ENCODE assay signal across 23 cellular contexts in the genomic region with DNA sequence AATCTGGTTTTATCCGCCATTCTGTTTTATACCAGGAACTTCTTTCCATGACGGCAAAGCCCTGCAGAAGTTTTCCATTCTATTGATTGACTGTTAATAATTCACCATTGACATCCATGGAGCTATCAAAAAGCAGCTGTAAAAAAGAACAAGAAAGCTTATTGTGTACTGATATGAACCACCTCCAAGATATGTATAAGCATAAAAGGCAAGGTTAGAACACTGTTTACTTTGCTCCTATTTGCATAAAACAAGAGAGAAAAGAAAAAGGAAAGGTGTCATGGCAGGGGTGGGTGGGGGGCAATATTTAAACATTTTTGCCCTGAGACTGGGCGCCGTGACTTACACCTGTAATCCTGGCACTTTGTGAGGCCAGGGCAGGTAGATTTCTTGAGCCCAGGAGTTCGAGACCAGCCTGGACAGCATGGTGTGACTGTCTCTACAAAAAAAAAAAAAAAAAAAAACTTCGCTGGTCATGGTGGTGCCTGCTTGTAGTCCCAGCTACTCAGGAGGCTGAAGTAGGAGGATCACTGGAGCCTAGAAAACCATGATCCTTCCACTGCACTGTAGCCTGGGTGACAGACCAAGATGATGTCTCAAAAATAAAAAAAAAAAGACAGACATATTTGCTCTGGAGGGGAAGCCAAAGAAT. TPM values are rescaled to one million over a fixed set of nuclear protein-coding genes. Genes with fewer than 3 reads are reported as not detected.
DNase-seq lines count a peak whose midpoint lies in the region; ATAC-seq, FAIRE-seq and TF ChIP-seq lines count a peak whose summit lies in the region.
"Had no signal": no experiment of that assay in that cellular context is flagged by ENCODE, and none has a peak within 500 bp of the region (broad histone marks: within the 10 kb centered on the region; RNA-seq: fewer than 3 reads in every experiment).

No MANE protein-coding gene starts in this region.

- peak; percentile 89 to 96 (median 92) for ATAC-seq in pancreas
- ATAC-seq in activated naive CD8-positive, alpha-beta T cell treated with anti-CD3 and anti-CD28 coated beads, Interleukin-2, amount 50 U/mL, for 24 hours = no peak
- ATAC-seq: PC-3, SK-N-SH treated with all-trans-retinoic acid at 6 μM for 48 hours had no signal

- DNase-seq in pancreas (peak in 4 of 6 donors; percentile 54 to 73 (median 67)), CD1c-positive myeloid dendritic cell (ENCODE audit: extremely low spot score) (no peak), caudate nucleus (lab: John Stamatoyannopoulos, UW) (no peak)
- no peak for DNase-seq in activated naive CD8-positive, alpha-beta T cell treated with anti-CD3 and anti-CD28 coated beads, Interleukin-2, amount 50 U/mL, for 24 hours
- no peak for DNase-seq in activated naive CD4-positive, alpha-beta T cell treated with anti-CD3 and anti-CD28 coated beads, Interleukin-2, amount 50 U/mL, for 16 hours
- DNase-seq: C1 segment of cervical spinal cord; CD8-positive, alpha-beta memory T cell; DMS79 treated with DMSO at 0.1 percent for 48 hours; KBM-7; MG63; NCI-H2029; NCI-H446; NCI-H524 treated with DMSO at 0.1 percent for 48 hours; NCI-H774; NK-92 treated with Interleukin-12 subunit alpha and Interleukin-12 subunit beta, amount 100 ng/mL, for 24 hours; PC-3 had no signal

- H3K4me1 ChIP-seq in liver (ENCODE audit: control insufficient read depth in 4 of 4, insufficient read depth in 4 of 4, low read length in 3 of 4) = peaks cover 0 to 7% (median 5%) of the 10 kb centered on the region in 4 donors
- H3K4me1 ChIP-seq in pancreas = peaks cover 6 to 13% (median 6%) of the 10 kb centered on the region in 3 donors

- H3K9me3 ChIP-seq in liver (ENCODE audit: control insufficient read depth in 4 of 4, low read length in 3 of 4) (no peaks in the 10 kb centered on the region), pancreas (no peaks in the 10 kb centered on the region)
- H3K9me3 ChIP-seq: MG63 had no signal

- no peaks in the 10 kb centered on the region for H3K9me3 Mint-ChIP-seq in activated naive CD8-positive, alpha-beta T cell treated with anti-CD3 and anti-CD28 coated beads, Interleukin-2, amount 50 U/mL, for 24 hours
- H3K9me3 Mint-ChIP-seq: CD8-positive, alpha-beta memory T cell had no signal

- no peaks in the 10 kb centered on the region for H3K4me1 Mint-ChIP-seq in activated naive CD8-positive, alpha-beta T cell treated with anti-CD3 and anti-CD28 coated beads, Interleukin-2, amount 50 U/mL, for 24 hours
- H3K4me1 Mint-ChIP-seq: CD8-positive, alpha-beta memory T cell had no signal

- peak in 1 of 2 donors; percentile 12 for TF ChIP-seq RAD21 in liver (IDR thresholded peaks at IDR 0.05)

- no peaks in the 10 kb centered on the region for H3K27me3 ChIP-seq in liver (ENCODE audit: control insufficient read depth in 4 of 4, insufficient read depth in 4 of 4, low read length in 3 of 4)
- no peaks in the 10 kb centered on the region for H3K27me3 ChIP-seq in pancreas

- FAIRE-seq in colon (lab: Jason Lieb, UNC) (peak; percentile 83), pancreas (lab: Jason Lieb, UNC) (no peak)
- FAIRE-seq: GM12892, H54 had no signal

- H3K36me3 ChIP-seq in liver (ENCODE audit: control insufficient read depth in 4 of 4, insufficient read depth in 3 of 4, low read depth in 1 of 4, low read length in 3 of 4) = no peaks in the 10 kb centered on the region
- H3K36me3 ChIP-seq in pancreas = no peaks in the 10 kb centered on the region
- H3K36me3 ChIP-seq: MG63 had no signal

- H3K27ac ChIP-seq in liver (ENCODE audit: low read depth in 1 of 2, low read length in 2 of 2) = no peak overlapping the region
- peak overlapping the region; percentile 44 to 92 (median 70) for H3K27ac ChIP-seq in pancreas
- H3K27ac ChIP-seq in caudate nucleus (ENCODE audit: low read depth, low read length) = no peak overlapping the region

- no peak overlapping the region for H3K9ac ChIP-seq in liver (ENCODE audit: low read depth in 1 of 2, low read length in 2 of 2)

- peaks cover 17% of the 10 kb centered on the region for H3K27me3 Mint-ChIP-seq in activated naive CD8-positive, alpha-beta T cell treated with anti-CD3 and anti-CD28 coated beads, Interleukin-2, amount 50 U/mL, for 24 hours

- no peaks in the 10 kb centered on the region for H3K36me3 Mint-ChIP-seq in activated naive CD8-positive, alpha-beta T cell treated with anti-CD3 and anti-CD28 coated beads, Interleukin-2, amount 50 U/mL, for 24 hours (ENCODE audit: low read depth)
- H3K36me3 Mint-ChIP-seq: CD8-positive, alpha-beta memory T cell had no signal

- H3K27ac Mint-ChIP-seq in activated naive CD8-positive, alpha-beta T cell treated with anti-CD3 and anti-CD28 coated beads, Interleukin-2, amount 50 U/mL, for 24 hours = no peak overlapping the region
- H3K27ac Mint-ChIP-seq: CD8-positive, alpha-beta memory T cell had no signal

- WGBS in liver = 37% methylated on average over 6 of the region's 6 CpGs
- WGBS in pancreas, 2 donors = 9 to 15% methylated on average over 6 of the region's 6 CpGs

- H3K4me3 ChIP-seq in liver (ENCODE audit: low read depth in 1 of 3, low read length in 3 of 3) (no peak overlapping the region), pancreas (no peak overlapping the region)
- H3K4me3 ChIP-seq: MG63 had no signal

- H3K4me3 Mint-ChIP-seq in activated naive CD8-positive, alpha-beta T cell treated with anti-CD3 and anti-CD28 coated beads, Interleukin-2, amount 50 U/mL, for 24 hours = no peak overlapping the region
- H3K4me3 Mint-ChIP-seq: CD8-positive, alpha-beta memory T cell had no signal

- intact Hi-C loops in pancreas (cut with DNase I) = no loop called here

- no peak for TF ChIP-seq CTCF in liver (IDR thresholded peaks at IDR 0.05; ENCODE audit: low read depth, low read length, missing input control)
- no peak for TF ChIP-seq CTCF in pancreas (IDR thresholded peaks at IDR 0.05)

TF ChIP-seq in liver, 16 proteins besides CTCF, POLR2A, EP300 and RAD21:
- TF ChIP-seq JUND (IDR thresholded peaks at IDR 0.05) (peak; percentile 26 to 42), FOXA2 (IDR thresholded peaks at IDR 0.05) (peak; percentile 38), TAF1 (conservative IDR thresholded peaks at IDR 0.05) (no peak), ATF3 (IDR thresholded peaks at IDR 0.05) (no peak), HNF4G (IDR thresholded peaks at IDR 0.05) (no peak), NR2F2 (IDR thresholded peaks at IDR 0.05) (no peak), EGR1 (IDR thresholded peaks at IDR 0.05; ENCODE audit: low read depth in 2 of 2) (peak; percentile 64 to 98), HNF4A (conservative IDR thresholded peaks at IDR 0.05) (peak; percentile 34 to 60), RXRA (IDR thresholded peaks at IDR 0.05) (peak; percentile 46 to 70), SP1 (IDR thresholded peaks at IDR 0.05) (peak; percentile 78), FOXA1 (IDR thresholded peaks at IDR 0.05) (peak; percentile 32), ZBTB33 (IDR thresholded peaks at IDR 0.05) (peak; percentile 71), GABPA (IDR thresholded peaks at IDR 0.05 in 1 of 2, conservative IDR thresholded peaks at IDR 0.05 in 1 of 2) (peak in 1 of 2 donors; percentile 14), YY1 (IDR thresholded peaks at IDR 0.05) (peak; percentile 94)
- TF ChIP-seq, protein P1, sequence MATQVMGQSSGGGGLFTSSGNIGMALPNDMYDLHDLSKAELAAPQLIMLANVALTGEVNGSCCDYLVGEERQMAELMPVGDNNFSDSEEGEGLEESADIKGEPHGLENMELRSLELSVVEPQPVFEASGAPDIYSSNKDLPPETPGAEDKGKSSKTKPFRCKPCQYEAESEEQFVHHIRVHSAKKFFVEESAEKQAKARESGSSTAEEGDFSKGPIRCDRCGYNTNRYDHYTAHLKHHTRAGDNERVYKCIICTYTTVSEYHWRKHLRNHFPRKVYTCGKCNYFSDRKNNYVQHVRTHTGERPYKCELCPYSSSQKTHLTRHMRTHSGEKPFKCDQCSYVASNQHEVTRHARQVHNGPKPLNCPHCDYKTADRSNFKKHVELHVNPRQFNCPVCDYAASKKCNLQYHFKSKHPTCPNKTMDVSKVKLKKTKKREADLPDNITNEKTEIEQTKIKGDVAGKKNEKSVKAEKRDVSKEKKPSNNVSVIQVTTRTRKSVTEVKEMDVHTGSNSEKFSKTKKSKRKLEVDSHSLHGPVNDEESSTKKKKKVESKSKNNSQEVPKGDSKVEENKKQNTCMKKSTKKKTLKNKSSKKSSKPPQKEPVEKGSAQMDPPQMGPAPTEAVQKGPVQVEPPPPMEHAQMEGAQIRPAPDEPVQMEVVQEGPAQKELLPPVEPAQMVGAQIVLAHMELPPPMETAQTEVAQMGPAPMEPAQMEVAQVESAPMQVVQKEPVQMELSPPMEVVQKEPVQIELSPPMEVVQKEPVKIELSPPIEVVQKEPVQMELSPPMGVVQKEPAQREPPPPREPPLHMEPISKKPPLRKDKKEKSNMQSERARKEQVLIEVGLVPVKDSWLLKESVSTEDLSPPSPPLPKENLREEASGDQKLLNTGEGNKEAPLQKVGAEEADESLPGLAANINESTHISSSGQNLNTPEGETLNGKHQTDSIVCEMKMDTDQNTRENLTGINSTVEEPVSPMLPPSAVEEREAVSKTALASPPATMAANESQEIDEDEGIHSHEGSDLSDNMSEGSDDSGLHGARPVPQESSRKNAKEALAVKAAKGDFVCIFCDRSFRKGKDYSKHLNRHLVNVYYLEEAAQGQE (IDR thresholded peaks at IDR 0.05) = peak; percentile 50
- TF ChIP-seq, protein P2, sequence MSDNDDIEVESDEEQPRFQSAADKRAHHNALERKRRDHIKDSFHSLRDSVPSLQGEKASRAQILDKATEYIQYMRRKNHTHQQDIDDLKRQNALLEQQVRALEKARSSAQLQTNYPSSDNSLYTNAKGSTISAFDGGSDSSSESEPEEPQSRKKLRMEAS (IDR thresholded peaks at IDR 0.05) = peak; percentile 51

RNA-seq across cellular contexts. Expression of gene TMEM114, which starts 52.5 kb away (rescaled TPM):
- total RNA-seq in liver (not detected), pancreas (not detected)
- polyA plus RNA-seq in liver (not detected), pancreas (not detected)
- total RNA-seq: CD8-positive, alpha-beta memory T cell; HT1080; LHCN-M2; PC-3 had no signal
- polyA plus RNA-seq: CD8-positive, alpha-beta memory T cell had no signal

Comparison
In these comparisons a context has a peak if more than half of its experiments do, and no peak if none do; other contexts are left out.
1. H3K27ac ChIP-seq: peak in pancreas (4 of 4); none in liver (0 of 2) and caudate nucleus (single experiment).
2. DNase-seq: peak in pancreas (4 of 6); none in CD1c-positive myeloid dendritic cell (single experiment), activated naive CD8-positive, alpha-beta T cell treated with anti-CD3 and anti-CD28 coated beads, Interleukin-2, amount 50 U/mL, for 24 hours (single experiment), activated naive CD4-positive, alpha-beta T cell treated with anti-CD3 and anti-CD28 coated beads, Interleukin-2, amount 50 U/mL, for 16 hours (single experiment) and caudate nucleus (0 of 61).